Comparison of ENCODE assay signal across 27 cellular contexts in genomic region chr20:33929917-33930316, GRCh38.
"Had no signal": no experiment of that assay in that cellular context is flagged by ENCODE, and none has a peak within 500 bp of the region (broad histone marks: within the 10 kb centered on the region; RNA-seq: fewer than 3 reads in every experiment).

No MANE protein-coding gene starts in this region.

- H3K4me3 ChIP-seq: colonic mucosa, esophagus squamous epithelium, lung, mucosa of descending colon, pancreas, smooth muscle cell, suprapubic skin, transverse colon, upper lobe of right lung, uterus had no signal

- H3K9me3 Mint-ChIP-seq: memory B cell; natural killer cell treated with Interleukin-12 subunit alpha and Interleukin-12 subunit beta and Interleukin-15 and Interleukin-18, amount 100 ng/mL, for 72 hours; neural crest cell; stimulated activated naive CD8-positive, alpha-beta T cell treated with anti-CD3 and anti-CD28 coated beads, Interleukin-15, amount 100 ng/mL, for 72 hours had no signal

- H3K27ac Mint-ChIP-seq: memory B cell; naive B cell; natural killer cell treated with Interleukin-12 subunit alpha and Interleukin-12 subunit beta and Interleukin-15 and Interleukin-18, amount 100 ng/mL, for 72 hours had no signal

- DNase-seq: colonic mucosa; dermis blood vessel endothelial cell; effector memory CD4-positive, alpha-beta T cell; erythroblast; esophagus squamous epithelium; hypothalamus; kidney; mucosa of descending colon; naive B cell; pancreas; stimulated activated CD4-positive, alpha-beta T cell treated with anti-CD3 and anti-CD28 coated beads, Interleukin-12 subunit alpha, Interleukin-12 subunit beta, amount 100 ng/mL, for 4 hours; stimulated activated CD4-positive, alpha-beta T cell treated with anti-CD3 and anti-CD28 coated beads, Interleukin-1b, Interleukin-23, amount 100 ng/mL, for 48 hours; stimulated activated CD4-positive, alpha-beta T cell treated with anti-CD3 and anti-CD28 coated beads, Interleukin-4, amount 100 ng/mL, for 1 hour; stimulated activated CD8-positive, alpha-beta memory T cell treated with anti-CD3 and anti-CD28 coated beads, Interleukin-4, amount 100 ng/mL, for 48 hours; stimulated activated naive CD4-positive, alpha-beta T cell; stimulated activated naive CD8-positive, alpha-beta T cell treated with anti-CD3 and anti-CD28 coated beads, Interleukin-15, amount 100 ng/mL, for 72 hours; transverse colon; upper lobe of right lung; uterus had no signal

- H3K36me3 Mint-ChIP-seq: memory B cell; naive B cell; natural killer cell treated with Interleukin-12 subunit alpha and Interleukin-12 subunit beta and Interleukin-15 and Interleukin-18, amount 100 ng/mL, for 72 hours had no signal

- H3K4me3 Mint-ChIP-seq: memory B cell; naive B cell; natural killer cell treated with Interleukin-12 subunit alpha and Interleukin-12 subunit beta and Interleukin-15 and Interleukin-18, amount 100 ng/mL, for 72 hours; neural crest cell; stimulated activated naive CD8-positive, alpha-beta T cell treated with anti-CD3 and anti-CD28 coated beads, Interleukin-15, amount 100 ng/mL, for 72 hours had no signal

- ATAC-seq: left lobe of liver; mucosa of descending colon; natural killer cell treated with Interleukin-12 subunit alpha and Interleukin-12 subunit beta and Interleukin-15 and Interleukin-18, amount 100 ng/mL, for 72 hours; pancreas; sciatic nerve; stimulated activated naive CD8-positive, alpha-beta T cell treated with anti-CD3 and anti-CD28 coated beads, Interleukin-15, amount 100 ng/mL, for 72 hours; upper lobe of right lung had no signal

- H3K27me3 Mint-ChIP-seq: stimulated activated naive CD8-positive, alpha-beta T cell treated with anti-CD3 and anti-CD28 coated beads, Interleukin-15, amount 100 ng/mL, for 72 hours had no signal

- H3K4me1 Mint-ChIP-seq: memory B cell; naive B cell; neural crest cell; stimulated activated naive CD8-positive, alpha-beta T cell treated with anti-CD3 and anti-CD28 coated beads, Interleukin-15, amount 100 ng/mL, for 72 hours had no signal
